In the genomic region with DNA sequence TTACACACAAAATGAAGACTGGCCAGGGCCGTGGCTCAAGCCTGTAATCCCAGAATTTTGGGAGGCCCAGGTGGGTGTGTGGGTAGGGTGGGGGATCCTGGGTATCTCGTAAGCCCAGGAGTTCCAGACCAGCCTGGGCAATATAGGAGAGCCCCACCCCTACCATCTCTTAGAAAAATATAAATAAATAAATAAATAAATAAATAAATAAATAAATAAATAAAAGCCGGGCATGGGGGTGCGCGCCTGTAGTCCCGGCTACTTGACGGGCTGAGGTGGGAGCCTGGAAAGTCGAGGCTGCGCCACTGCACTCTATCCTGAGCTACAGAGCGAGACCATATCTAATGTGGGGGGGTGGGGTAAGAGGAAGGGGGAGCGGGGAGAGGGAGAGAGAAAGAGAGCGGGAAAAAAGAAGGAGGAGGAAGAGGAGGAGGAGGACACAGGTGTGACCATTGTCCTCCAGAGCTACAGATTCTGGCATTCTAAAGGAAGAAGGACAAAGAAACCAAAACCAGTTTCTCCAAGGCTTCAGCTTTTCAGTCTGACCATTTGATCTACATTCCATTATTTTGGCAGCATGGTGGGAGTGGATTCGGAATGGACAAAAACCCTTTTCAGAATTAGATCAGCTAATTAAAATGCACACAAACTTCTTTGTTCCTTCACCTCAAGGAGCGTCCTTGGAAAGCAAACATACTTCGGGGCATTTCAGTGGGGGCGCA, we compare ENCODE assay signal across 1 cellular context.
TF ChIP-seq lines count a peak whose summit lies in the region.

No MANE protein-coding gene starts in this region.

TF ChIP-seq in GM23338, 12 proteins besides CTCF, POLR2A, EP300 and RAD21 (continued from another document):
- TF ChIP-seq, protein P1, sequence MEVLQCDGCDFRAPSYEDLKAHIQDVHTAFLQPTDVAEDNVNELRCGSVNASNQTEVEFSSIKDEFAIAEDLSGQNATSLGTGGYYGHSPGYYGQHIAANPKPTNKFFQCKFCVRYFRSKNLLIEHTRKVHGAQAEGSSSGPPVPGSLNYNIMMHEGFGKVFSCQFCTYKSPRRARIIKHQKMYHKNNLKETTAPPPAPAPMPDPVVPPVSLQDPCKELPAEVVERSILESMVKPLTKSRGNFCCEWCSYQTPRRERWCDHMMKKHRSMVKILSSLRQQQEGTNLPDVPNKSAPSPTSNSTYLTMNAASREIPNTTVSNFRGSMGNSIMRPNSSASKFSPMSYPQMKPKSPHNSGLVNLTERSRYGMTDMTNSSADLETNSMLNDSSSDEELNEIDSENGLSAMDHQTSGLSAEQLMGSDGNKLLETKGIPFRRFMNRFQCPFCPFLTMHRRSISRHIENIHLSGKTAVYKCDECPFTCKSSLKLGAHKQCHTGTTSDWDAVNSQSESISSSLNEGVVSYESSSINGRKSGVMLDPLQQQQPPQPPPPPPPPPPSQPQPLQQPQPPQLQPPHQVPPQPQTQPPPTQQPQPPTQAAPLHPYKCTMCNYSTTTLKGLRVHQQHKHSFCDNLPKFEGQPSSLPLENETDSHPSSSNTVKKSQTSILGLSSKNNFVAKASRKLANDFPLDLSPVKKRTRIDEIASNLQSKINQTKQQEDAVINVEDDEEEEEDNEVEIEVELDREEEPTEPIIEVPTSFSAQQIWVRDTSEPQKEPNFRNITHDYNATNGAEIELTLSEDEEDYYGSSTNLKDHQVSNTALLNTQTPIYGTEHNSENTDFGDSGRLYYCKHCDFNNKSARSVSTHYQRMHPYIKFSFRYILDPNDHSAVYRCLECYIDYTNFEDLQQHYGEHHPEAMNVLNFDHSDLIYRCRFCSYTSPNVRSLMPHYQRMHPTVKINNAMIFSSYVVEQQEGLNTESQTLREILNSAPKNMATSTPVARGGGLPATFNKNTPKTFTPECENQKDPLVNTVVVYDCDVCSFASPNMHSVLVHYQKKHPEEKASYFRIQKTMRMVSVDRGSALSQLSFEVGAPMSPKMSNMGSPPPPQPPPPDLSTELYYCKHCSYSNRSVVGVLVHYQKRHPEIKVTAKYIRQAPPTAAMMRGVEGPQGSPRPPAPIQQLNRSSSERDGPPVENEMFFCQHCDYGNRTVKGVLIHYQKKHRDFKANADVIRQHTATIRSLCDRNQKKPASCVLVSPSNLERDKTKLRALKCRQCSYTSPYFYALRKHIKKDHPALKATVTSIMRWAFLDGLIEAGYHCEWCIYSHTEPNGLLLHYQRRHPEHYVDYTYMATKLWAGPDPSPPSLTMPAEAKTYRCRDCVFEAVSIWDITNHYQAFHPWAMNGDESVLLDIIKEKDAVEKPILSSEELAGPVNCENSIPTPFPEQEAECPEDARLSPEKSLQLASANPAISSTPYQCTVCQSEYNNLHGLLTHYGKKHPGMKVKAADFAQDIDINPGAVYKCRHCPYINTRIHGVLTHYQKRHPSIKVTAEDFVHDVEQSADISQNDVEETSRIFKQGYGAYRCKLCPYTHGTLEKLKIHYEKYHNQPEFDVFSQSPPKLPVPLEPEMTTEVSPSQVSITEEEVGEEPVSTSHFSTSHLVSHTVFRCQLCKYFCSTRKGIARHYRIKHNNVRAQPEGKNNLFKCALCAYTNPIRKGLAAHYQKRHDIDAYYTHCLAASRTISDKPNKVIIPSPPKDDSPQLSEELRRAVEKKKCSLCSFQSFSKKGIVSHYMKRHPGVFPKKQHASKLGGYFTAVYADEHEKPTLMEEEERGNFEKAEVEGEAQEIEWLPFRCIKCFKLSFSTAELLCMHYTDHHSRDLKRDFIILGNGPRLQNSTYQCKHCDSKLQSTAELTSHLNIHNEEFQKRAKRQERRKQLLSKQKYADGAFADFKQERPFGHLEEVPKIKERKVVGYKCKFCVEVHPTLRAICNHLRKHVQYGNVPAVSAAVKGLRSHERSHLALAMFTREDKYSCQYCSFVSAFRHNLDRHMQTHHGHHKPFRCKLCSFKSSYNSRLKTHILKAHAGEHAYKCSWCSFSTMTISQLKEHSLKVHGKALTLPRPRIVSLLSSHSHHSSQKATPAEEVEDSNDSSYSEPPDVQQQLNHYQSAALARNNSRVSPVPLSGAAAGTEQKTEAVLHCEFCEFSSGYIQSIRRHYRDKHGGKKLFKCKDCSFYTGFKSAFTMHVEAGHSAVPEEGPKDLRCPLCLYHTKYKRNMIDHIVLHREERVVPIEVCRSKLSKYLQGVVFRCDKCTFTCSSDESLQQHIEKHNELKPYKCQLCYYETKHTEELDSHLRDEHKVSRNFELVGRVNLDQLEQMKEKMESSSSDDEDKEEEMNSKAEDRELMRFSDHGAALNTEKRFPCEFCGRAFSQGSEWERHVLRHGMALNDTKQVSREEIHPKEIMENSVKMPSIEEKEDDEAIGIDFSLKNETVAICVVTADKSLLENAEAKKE (CRISPR knock-in tag; IDR thresholded peaks at IDR 0.05): peak; percentile 88
- TF ChIP-seq CREB1 (CRISPR knock-in tag; IDR thresholded peaks at IDR 0.05; ENCODE audit: low read depth): no peak; the same call in 1 of the 2 replicates
